ENCODE assay signal across 1 cellular context in the genomic region with DNA sequence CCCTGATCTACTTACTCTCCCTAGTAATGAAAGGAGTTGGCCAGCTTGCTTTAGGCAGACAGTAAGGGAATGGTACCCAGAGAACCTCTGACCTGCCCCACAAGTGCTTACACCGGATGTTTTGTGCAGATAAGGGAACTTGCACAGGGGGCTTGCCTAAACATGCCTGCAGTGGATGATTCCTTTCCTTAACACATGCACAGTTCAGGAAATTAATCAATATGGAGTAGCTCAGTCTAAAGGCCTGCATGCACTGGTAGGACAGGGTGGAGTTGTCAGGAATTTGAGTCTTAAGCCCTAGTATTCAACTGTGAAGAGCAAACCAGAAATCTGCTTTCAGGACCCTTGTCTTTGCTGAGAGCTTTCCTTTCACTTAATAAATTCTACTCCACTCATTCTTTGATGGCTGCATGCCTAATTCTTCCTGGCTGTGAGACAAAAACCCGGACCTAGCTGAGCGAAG.
TF ChIP-seq lines count a peak whose summit lies in the region.

No MANE protein-coding gene starts in this region.

TF ChIP-seq in GM23338, 12 proteins besides CTCF, POLR2A, EP300 and RAD21:
- TF ChIP-seq ZNF331 (CRISPR knock-in tag; IDR thresholded peaks at IDR 0.05; ENCODE audit: low read depth), result no peak
- no peak for TF ChIP-seq ZNF114 (CRISPR knock-in tag; IDR thresholded peaks at IDR 0.05)
- TF ChIP-seq, protein P1, sequence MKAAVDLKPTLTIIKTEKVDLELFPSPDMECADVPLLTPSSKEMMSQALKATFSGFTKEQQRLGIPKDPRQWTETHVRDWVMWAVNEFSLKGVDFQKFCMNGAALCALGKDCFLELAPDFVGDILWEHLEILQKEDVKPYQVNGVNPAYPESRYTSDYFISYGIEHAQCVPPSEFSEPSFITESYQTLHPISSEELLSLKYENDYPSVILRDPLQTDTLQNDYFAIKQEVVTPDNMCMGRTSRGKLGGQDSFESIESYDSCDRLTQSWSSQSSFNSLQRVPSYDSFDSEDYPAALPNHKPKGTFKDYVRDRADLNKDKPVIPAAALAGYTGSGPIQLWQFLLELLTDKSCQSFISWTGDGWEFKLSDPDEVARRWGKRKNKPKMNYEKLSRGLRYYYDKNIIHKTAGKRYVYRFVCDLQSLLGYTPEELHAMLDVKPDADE (IDR thresholded peaks at IDR 0.05), result no peak
- no peak for TF ChIP-seq STAT1 (IDR thresholded peaks at IDR 0.05; ENCODE audit: unreplicated experiment)
- TF ChIP-seq JUNB (IDR thresholded peaks at IDR 0.05; ENCODE audit: unreplicated experiment), result no peak
- TF ChIP-seq, protein P2, sequence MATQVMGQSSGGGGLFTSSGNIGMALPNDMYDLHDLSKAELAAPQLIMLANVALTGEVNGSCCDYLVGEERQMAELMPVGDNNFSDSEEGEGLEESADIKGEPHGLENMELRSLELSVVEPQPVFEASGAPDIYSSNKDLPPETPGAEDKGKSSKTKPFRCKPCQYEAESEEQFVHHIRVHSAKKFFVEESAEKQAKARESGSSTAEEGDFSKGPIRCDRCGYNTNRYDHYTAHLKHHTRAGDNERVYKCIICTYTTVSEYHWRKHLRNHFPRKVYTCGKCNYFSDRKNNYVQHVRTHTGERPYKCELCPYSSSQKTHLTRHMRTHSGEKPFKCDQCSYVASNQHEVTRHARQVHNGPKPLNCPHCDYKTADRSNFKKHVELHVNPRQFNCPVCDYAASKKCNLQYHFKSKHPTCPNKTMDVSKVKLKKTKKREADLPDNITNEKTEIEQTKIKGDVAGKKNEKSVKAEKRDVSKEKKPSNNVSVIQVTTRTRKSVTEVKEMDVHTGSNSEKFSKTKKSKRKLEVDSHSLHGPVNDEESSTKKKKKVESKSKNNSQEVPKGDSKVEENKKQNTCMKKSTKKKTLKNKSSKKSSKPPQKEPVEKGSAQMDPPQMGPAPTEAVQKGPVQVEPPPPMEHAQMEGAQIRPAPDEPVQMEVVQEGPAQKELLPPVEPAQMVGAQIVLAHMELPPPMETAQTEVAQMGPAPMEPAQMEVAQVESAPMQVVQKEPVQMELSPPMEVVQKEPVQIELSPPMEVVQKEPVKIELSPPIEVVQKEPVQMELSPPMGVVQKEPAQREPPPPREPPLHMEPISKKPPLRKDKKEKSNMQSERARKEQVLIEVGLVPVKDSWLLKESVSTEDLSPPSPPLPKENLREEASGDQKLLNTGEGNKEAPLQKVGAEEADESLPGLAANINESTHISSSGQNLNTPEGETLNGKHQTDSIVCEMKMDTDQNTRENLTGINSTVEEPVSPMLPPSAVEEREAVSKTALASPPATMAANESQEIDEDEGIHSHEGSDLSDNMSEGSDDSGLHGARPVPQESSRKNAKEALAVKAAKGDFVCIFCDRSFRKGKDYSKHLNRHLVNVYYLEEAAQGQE (IDR thresholded peaks at IDR 0.05; ENCODE audit: unreplicated experiment), result no peak
- TF ChIP-seq EZH2phosphoT487 (IDR thresholded peaks at IDR 0.05; ENCODE audit: unreplicated experiment), result no peak
- TF ChIP-seq NANOG (IDR thresholded peaks at IDR 0.05; ENCODE audit: borderline replicate concordance), result no peak
- TF ChIP-seq EZH2 (IDR thresholded peaks at IDR 0.05; ENCODE audit: low read depth, unreplicated experiment), result no peak
- TF ChIP-seq, protein P3, sequence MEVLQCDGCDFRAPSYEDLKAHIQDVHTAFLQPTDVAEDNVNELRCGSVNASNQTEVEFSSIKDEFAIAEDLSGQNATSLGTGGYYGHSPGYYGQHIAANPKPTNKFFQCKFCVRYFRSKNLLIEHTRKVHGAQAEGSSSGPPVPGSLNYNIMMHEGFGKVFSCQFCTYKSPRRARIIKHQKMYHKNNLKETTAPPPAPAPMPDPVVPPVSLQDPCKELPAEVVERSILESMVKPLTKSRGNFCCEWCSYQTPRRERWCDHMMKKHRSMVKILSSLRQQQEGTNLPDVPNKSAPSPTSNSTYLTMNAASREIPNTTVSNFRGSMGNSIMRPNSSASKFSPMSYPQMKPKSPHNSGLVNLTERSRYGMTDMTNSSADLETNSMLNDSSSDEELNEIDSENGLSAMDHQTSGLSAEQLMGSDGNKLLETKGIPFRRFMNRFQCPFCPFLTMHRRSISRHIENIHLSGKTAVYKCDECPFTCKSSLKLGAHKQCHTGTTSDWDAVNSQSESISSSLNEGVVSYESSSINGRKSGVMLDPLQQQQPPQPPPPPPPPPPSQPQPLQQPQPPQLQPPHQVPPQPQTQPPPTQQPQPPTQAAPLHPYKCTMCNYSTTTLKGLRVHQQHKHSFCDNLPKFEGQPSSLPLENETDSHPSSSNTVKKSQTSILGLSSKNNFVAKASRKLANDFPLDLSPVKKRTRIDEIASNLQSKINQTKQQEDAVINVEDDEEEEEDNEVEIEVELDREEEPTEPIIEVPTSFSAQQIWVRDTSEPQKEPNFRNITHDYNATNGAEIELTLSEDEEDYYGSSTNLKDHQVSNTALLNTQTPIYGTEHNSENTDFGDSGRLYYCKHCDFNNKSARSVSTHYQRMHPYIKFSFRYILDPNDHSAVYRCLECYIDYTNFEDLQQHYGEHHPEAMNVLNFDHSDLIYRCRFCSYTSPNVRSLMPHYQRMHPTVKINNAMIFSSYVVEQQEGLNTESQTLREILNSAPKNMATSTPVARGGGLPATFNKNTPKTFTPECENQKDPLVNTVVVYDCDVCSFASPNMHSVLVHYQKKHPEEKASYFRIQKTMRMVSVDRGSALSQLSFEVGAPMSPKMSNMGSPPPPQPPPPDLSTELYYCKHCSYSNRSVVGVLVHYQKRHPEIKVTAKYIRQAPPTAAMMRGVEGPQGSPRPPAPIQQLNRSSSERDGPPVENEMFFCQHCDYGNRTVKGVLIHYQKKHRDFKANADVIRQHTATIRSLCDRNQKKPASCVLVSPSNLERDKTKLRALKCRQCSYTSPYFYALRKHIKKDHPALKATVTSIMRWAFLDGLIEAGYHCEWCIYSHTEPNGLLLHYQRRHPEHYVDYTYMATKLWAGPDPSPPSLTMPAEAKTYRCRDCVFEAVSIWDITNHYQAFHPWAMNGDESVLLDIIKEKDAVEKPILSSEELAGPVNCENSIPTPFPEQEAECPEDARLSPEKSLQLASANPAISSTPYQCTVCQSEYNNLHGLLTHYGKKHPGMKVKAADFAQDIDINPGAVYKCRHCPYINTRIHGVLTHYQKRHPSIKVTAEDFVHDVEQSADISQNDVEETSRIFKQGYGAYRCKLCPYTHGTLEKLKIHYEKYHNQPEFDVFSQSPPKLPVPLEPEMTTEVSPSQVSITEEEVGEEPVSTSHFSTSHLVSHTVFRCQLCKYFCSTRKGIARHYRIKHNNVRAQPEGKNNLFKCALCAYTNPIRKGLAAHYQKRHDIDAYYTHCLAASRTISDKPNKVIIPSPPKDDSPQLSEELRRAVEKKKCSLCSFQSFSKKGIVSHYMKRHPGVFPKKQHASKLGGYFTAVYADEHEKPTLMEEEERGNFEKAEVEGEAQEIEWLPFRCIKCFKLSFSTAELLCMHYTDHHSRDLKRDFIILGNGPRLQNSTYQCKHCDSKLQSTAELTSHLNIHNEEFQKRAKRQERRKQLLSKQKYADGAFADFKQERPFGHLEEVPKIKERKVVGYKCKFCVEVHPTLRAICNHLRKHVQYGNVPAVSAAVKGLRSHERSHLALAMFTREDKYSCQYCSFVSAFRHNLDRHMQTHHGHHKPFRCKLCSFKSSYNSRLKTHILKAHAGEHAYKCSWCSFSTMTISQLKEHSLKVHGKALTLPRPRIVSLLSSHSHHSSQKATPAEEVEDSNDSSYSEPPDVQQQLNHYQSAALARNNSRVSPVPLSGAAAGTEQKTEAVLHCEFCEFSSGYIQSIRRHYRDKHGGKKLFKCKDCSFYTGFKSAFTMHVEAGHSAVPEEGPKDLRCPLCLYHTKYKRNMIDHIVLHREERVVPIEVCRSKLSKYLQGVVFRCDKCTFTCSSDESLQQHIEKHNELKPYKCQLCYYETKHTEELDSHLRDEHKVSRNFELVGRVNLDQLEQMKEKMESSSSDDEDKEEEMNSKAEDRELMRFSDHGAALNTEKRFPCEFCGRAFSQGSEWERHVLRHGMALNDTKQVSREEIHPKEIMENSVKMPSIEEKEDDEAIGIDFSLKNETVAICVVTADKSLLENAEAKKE (CRISPR knock-in tag; IDR thresholded peaks at IDR 0.05), result no peak
- TF ChIP-seq CREB1 (CRISPR knock-in tag; IDR thresholded peaks at IDR 0.05; ENCODE audit: low read depth), result no peak
- no peak for TF ChIP-seq POLR2AphosphoS5 (IDR thresholded peaks at IDR 0.05; ENCODE audit: low read depth)
